Comparison of ENCODE assay signal across 16 cellular contexts in genomic region chr9:19935422-19935821, GRCh38.
"Had no signal": no experiment of that assay in that cellular context is flagged by ENCODE, and none has a peak within 500 bp of the region (broad histone marks: within the 10 kb centered on the region; RNA-seq: fewer than 3 reads in every experiment).

No MANE protein-coding gene starts in this region.

- H3K27me3 Mint-ChIP-seq: activated CD4-positive, alpha-beta memory T cell treated with anti-CD3 and anti-CD28 coated beads, Interleukin-2, amount 10 ng/mL, durations not matched to agents 7 days and 5 days had no signal

- H3K36me3 Mint-ChIP-seq: activated naive CD4-positive, alpha-beta T cell treated with anti-CD3 and anti-CD28 coated beads, Interleukin-2, amount 50 U/mL, for 72 hours; memory B cell had no signal

- DNase-seq: activated CD4-positive, alpha-beta memory T cell treated with anti-CD3 and anti-CD28 coated beads, Interleukin-2, amount 10 ng/mL, durations not matched to agents 7 days and 5 days; activated gamma-delta T cell; activated T-cell treated with anti-CD3 and anti-CD28 coated beads, Interleukin-2, amount 50 U/mL, for 48 hours; islet precursor cell; mucosa of descending colon; naive thymus-derived CD4-positive, alpha-beta T cell; stimulated activated CD4-positive, alpha-beta T cell treated with anti-CD3 and anti-CD28 coated beads, Interleukin-4, amount 100 ng/mL, for 4 hours; stimulated activated CD8-positive, alpha-beta memory T cell treated with anti-CD3 and anti-CD28 coated beads, Interleukin-4, amount 100 ng/mL, for 48 hours; stimulated activated naive CD4-positive, alpha-beta T cell treated with Interleukin-2 at 50 U/mL for 16 hours; substantia nigra; transverse colon had no signal

- H3K36me3 ChIP-seq: neutrophil, transverse colon had no signal

- H3K4me1 ChIP-seq: transverse colon had no signal

- H3K4me3 Mint-ChIP-seq: activated CD4-positive, alpha-beta memory T cell treated with anti-CD3 and anti-CD28 coated beads, Interleukin-2, amount 10 ng/mL, durations not matched to agents 7 days and 5 days; memory B cell had no signal

- ATAC-seq: activated naive CD4-positive, alpha-beta T cell treated with anti-CD3 and anti-CD28 coated beads, Interleukin-2, amount 50 U/mL, for 72 hours; left lobe of liver; mucosa of descending colon; naive thymus-derived CD4-positive, alpha-beta T cell had no signal

- H3K27me3 ChIP-seq: transverse colon had no signal

- H3K9me3 Mint-ChIP-seq: activated CD4-positive, alpha-beta memory T cell treated with anti-CD3 and anti-CD28 coated beads, Interleukin-2, amount 10 ng/mL, durations not matched to agents 7 days and 5 days; activated naive CD4-positive, alpha-beta T cell treated with anti-CD3 and anti-CD28 coated beads, Interleukin-2, amount 50 U/mL, for 72 hours; memory B cell; naive thymus-derived CD4-positive, alpha-beta T cell had no signal

- H3K27ac ChIP-seq: neutrophil, transverse colon, VCaP had no signal

- H3K4me3 ChIP-seq: mucosa of descending colon had no signal

- H3K9me3 ChIP-seq: mucosa of descending colon, neutrophil, transverse colon had no signal

- H3K27ac Mint-ChIP-seq: activated CD4-positive, alpha-beta memory T cell treated with anti-CD3 and anti-CD28 coated beads, Interleukin-2, amount 10 ng/mL, durations not matched to agents 7 days and 5 days; activated naive CD4-positive, alpha-beta T cell treated with anti-CD3 and anti-CD28 coated beads, Interleukin-2, amount 50 U/mL, for 72 hours; memory B cell; naive thymus-derived CD4-positive, alpha-beta T cell had no signal
